ENCODE assay signal across 11 cellular contexts in the genomic region with DNA sequence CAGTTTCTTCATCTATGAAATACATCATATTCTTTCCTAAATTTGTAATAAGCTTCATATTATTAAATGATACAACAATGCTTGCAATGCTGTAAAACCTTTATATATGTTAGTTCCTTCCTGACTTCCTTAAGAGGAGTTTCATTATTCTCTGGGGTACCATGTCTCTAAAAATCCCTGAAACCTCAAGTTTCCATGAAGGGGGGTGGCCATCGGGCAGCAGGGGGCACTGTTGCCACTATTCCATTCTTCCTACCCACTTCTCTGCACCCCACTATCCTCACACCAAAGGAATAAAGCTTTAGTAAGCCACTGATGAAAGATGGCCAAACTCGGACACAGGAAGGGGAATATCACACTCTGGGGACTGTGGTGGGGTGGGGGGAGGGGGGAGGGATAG. TPM values are rescaled to one million over a fixed set of nuclear protein-coding genes. Genes with fewer than 3 reads are reported as not detected.
A peak's percentile ranks its signal among the peaks of the same experiment; 100 is the strongest.
DNase-seq lines count a peak whose midpoint lies in the region; ATAC-seq, FAIRE-seq and TF ChIP-seq lines count a peak whose summit lies in the region.
"Had no signal": no experiment of that assay in that cellular context is flagged by ENCODE, and none has a peak within 500 bp of the region (broad histone marks: within the 10 kb centered on the region; RNA-seq: fewer than 3 reads in every experiment).

No MANE protein-coding gene starts in this region.

- no peak overlapping the region for H3K4me3 Mint-ChIP-seq in neural progenitor cell
- H3K4me3 Mint-ChIP-seq: IgD-negative memory B cell had no signal

- H2AFZ ChIP-seq in KMS-11 (ENCODE audit: low read depth) (no peak overlapping the region), K562 (ENCODE audit: low read depth, low read length) (no peak overlapping the region), neural progenitor cell (replicated peaks) (no peak overlapping the region)

- H3F3A ChIP-seq in neural progenitor cell (ENCODE audit: low read depth), result peaks cover 13% of the 10 kb centered on the region

- peak in 1 of 2 experiments; percentile 35; a peak in 1 of 4 replicates for TF ChIP-seq RAD21 in K562 (CRISPR knock-in tag; conservative IDR thresholded peaks at IDR 0.05 in 1 of 2, IDR thresholded peaks at IDR 0.05 in 1 of 2)

- POLR2A ChIA-PET in K562 (lab: Yijun Ruan, JAX), result no interaction called here

- H3K9me3 Mint-ChIP-seq in neural progenitor cell, result no peaks in the 10 kb centered on the region
- H3K9me3 Mint-ChIP-seq: IgD-negative memory B cell had no signal

- H3K9ac ChIP-seq in KMS-11 (no peak overlapping the region), K562 (ENCODE audit: insufficient read depth in 1 of 2, low read depth in 2 of 2, low read length in 2 of 2) (no peak overlapping the region), neural progenitor cell (no peak overlapping the region)

- TF ChIP-seq EP300 in K562 (IDR thresholded peaks at IDR 0.05; ENCODE audit: low read length), result no peak

- WGBS in K562 (ENCODE audit: insufficient coverage, low coverage, missing lambda C conversion rate), result 0% methylated on average over 2 of the region's 2 CpGs
- 25 to 58% methylated on average over 2 of the region's 2 CpGs for WGBS in lower leg skin, 2 donors

- DNase-seq in activated CD4-positive, alpha-beta T cell treated with anti-CD3 and anti-CD28 coated beads for 48 hours, result peak; percentile 26
- no peak for DNase-seq in activated CD4-positive, alpha-beta T cell treated with anti-CD3 and anti-CD28 coated beads, Interleukin-2, amount 50 U/mL, for 1 hour
- peak; percentile 37 to 59 (median 58) for DNase-seq in K562 (ENCODE audit: extremely low read depth in 1 of 4, low spot score in 3 of 4)
- peak; percentile 29 for DNase-seq in neural progenitor cell (ENCODE audit: low spot score)
- no peak for DNase-seq in hippocampal formation (lab: John Stamatoyannopoulos, UW)
- DNase-seq in lower leg skin (ENCODE audit: low spot score in 2 of 2), result no peak
- no peak for DNase-seq in NCI-H1105 treated with DMSO at 0.1 percent for 48 hours (lab: John Stamatoyannopoulos, UW)
- DNase-seq: activated CD4-positive, alpha-beta T cell treated with anti-CD3 and anti-CD28 coated beads, Interleukin-2, amount 50 U/mL, for 4 hours had no signal

- no peaks in the 10 kb centered on the region for H3K79me2 ChIP-seq in KMS-11 (ENCODE audit: insufficient read depth, low read depth)
- no peaks in the 10 kb centered on the region for H3K79me2 ChIP-seq in K562 (ENCODE audit: control insufficient read depth, insufficient read depth, low read length)
- H3K79me2 ChIP-seq in neural progenitor cell (ENCODE audit: low read depth), result no peaks in the 10 kb centered on the region

- ATAC-seq in K562, result peak; percentile 80

- no TSS peak for BruUV-seq in K562 (replicated peaks; lab: Mats Ljungman, UMichigan)

- H3K4me1 ChIP-seq in KMS-11 (ENCODE audit: low read depth, poor library complexity, severe bottlenecking) (no peaks in the 10 kb centered on the region), K562 (replicated peaks in 1 of 2; ENCODE audit: control insufficient read depth in 2 of 2, insufficient read depth in 2 of 2, low read length in 2 of 2) (peaks cover 0 to 5% of the 10 kb centered on the region in 2 experiments; a peak in 2 of 5 replicates), neural progenitor cell (peaks cover 26% of the 10 kb centered on the region)

- TF ChIP-seq POLR2A in K562 (conservative IDR thresholded peaks at IDR 0.05) (no peak), lower leg skin (IDR thresholded peaks at IDR 0.05) (no peak)

- peaks cover 23% of the 10 kb centered on the region for H3K4me1 Mint-ChIP-seq in neural progenitor cell
- H3K4me1 Mint-ChIP-seq: IgD-negative memory B cell had no signal

- FAIRE-seq in K562 (lab: Jason Lieb, UNC), result no peak

- H3K27ac ChIP-seq in KMS-11, result no peak overlapping the region
- no peak overlapping the region for H3K27ac ChIP-seq in K562 (ENCODE audit: extremely low read depth, low read depth, low read length)
- no peak overlapping the region for H3K27ac ChIP-seq in neural progenitor cell

- intact Hi-C loops in K562 (cut with micrococcal nuclease), result no loop called here
- intact Hi-C loops in lower leg skin (cut with DNase I; ENCODE audit: low total_unique reads), result no loop called here

- no peaks in the 10 kb centered on the region for H4K20me1 ChIP-seq in KMS-11 (ENCODE audit: insufficient read depth)
- H4K20me1 ChIP-seq in K562 (replicated peaks; ENCODE audit: control insufficient read depth, insufficient read depth, low read length), result no peaks in the 10 kb centered on the region
- H4K20me1 ChIP-seq in neural progenitor cell (ENCODE audit: low read depth), result no peaks in the 10 kb centered on the region

- H3K27me3 Mint-ChIP-seq in neural progenitor cell (ENCODE audit: insufficient read depth, low read depth), result no peaks in the 10 kb centered on the region

- H3K9me1 ChIP-seq in K562 (ENCODE audit: control insufficient read depth, insufficient read depth, low read length), result no peaks in the 10 kb centered on the region

- CTCF ChIA-PET in K562 (lab: Yijun Ruan, JAX; ENCODE audit: low intra/inter-chr PET ratio), result no interaction called here

- no peak overlapping the region for H3K27ac Mint-ChIP-seq in neural progenitor cell
- H3K27ac Mint-ChIP-seq: IgD-negative memory B cell had no signal

- H3K4me2 ChIP-seq in KMS-11 (no peak overlapping the region), K562 (ENCODE audit: insufficient read depth, low read length) (no peak overlapping the region), neural progenitor cell (peak overlapping the region; percentile 5)

- H3K9me3 ChIP-seq in K562 (replicated peaks; ENCODE audit: control insufficient read depth, insufficient read depth, low read depth, low read length), result no peaks in the 10 kb centered on the region
- H3K9me3 ChIP-seq in neural progenitor cell (ENCODE audit: low read depth), result no peaks in the 10 kb centered on the region

- H3K36me3 Mint-ChIP-seq in neural progenitor cell, result no peaks in the 10 kb centered on the region
- H3K36me3 Mint-ChIP-seq: IgD-negative memory B cell had no signal

- H3K36me3 ChIP-seq in KMS-11 (ENCODE audit: insufficient read depth) (no peaks in the 10 kb centered on the region), K562 (ENCODE audit: control insufficient read depth, insufficient read depth, low read length) (no peaks in the 10 kb centered on the region), neural progenitor cell (no peaks in the 10 kb centered on the region)

- H3K27me3 ChIP-seq in KMS-11 (ENCODE audit: insufficient read depth, low read depth) (no peaks in the 10 kb centered on the region), K562 (ENCODE audit: control insufficient read depth in 2 of 2, insufficient read depth in 2 of 2, low read length in 2 of 2) (peaks cover 6 to 9% of the 10 kb centered on the region in 2 experiments; a peak in 3 of 5 replicates), neural progenitor cell (no peaks in the 10 kb centered on the region)

- in situ Hi-C loops in K562 (cut with MboI), result no loop called here

- no peak overlapping the region for H3K4me3 ChIP-seq in KMS-11 (IDR thresholded peaks at IDR 0.05; ENCODE audit: insufficient read depth, low read depth, low read length)
- H3K4me3 ChIP-seq in K562, result no peak overlapping the region
- H3K4me3 ChIP-seq in neural progenitor cell, result no peak overlapping the region
- H3K4me3 ChIP-seq in lower leg skin (ENCODE audit: low read depth, poor library complexity, severe bottlenecking), result no peak overlapping the region

- peak; percentile 63 for TF ChIP-seq CTCF in KMS-11 (conservative IDR thresholded peaks at IDR 0.05; ENCODE audit: low read depth, low read length)
- peak; percentile 56 to 66 (median 63) for TF ChIP-seq CTCF in K562 (IDR thresholded peaks at IDR 0.05 in 2 of 3, conservative IDR thresholded peaks at IDR 0.05 in 1 of 3; ENCODE audit: insufficient read depth in 2 of 3, low read depth in 1 of 3, low read length in 3 of 3)
- peak; percentile 63 for TF ChIP-seq CTCF in neural progenitor cell (IDR thresholded peaks at IDR 0.05)
- no peak for TF ChIP-seq CTCF in lower leg skin (IDR thresholded peaks at IDR 0.05)

TF ChIP-seq in K562, 482 proteins besides CTCF, POLR2A, EP300 and RAD21:
- TF ChIP-seq NFYB (IDR thresholded peaks at IDR 0.05; ENCODE audit: extremely low read depth, insufficient read length) (no peak), SRSF1 (IDR thresholded peaks at IDR 0.05; ENCODE audit: low read depth, low read length) (no peak), RBM14 (IDR thresholded peaks at IDR 0.05; ENCODE audit: borderline replicate concordance, insufficient read depth, low read depth, low read length) (no peak)
- TF ChIP-seq, protein P1, sequence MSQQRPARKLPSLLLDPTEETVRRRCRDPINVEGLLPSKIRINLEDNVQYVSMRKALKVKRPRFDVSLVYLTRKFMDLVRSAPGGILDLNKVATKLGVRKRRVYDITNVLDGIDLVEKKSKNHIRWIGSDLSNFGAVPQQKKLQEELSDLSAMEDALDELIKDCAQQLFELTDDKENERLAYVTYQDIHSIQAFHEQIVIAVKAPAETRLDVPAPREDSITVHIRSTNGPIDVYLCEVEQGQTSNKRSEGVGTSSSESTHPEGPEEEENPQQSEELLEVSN (IDR thresholded peaks at IDR 0.05; ENCODE audit: borderline replicate concordance in 1 of 2, extremely low read depth in 1 of 2, insufficient read depth in 1 of 2, insufficient read length in 1 of 2, low read depth in 1 of 2, low read length in 1 of 2, poor library complexity in 1 of 2, severe bottlenecking in 1 of 2), result no peak
TF ChIP-seq in K562: peak in this region for 0.

RNA-seq across cellular contexts. Expression of a gene that starts 9.0 kb away (rescaled TPM):
- total RNA-seq in K562 (2011; cell fraction: chromatin; rRNA removed; ENCODE audit: low replicate concordance), result not detected in 2 replicates
- not detected in 2 replicates for total RNA-seq in K562 (2011; cell fraction: nucleolus; rRNA removed)
- not detected in 2 replicates for total RNA-seq in K562 (2011; cell fraction: nucleoplasm; rRNA removed)
- total RNA-seq in K562 (2014; rRNA removed) (0.20 and 0.27 TPM in 2 replicates), K562 (2014; rRNA removed; fragmentation: Illumina TruSeq; extraction: Trizol) (0.13 TPM in 1 of 2 replicates, not detected in the other), K562 (2015; rRNA removed; fragmentation: Illumina TruSeq; extraction: Trizol) (0.11 TPM in 1 of 2 replicates, not detected in the other), K562 (2021) (0.11 and 0.35 TPM in 2 replicates), neural progenitor cell (ENCODE audit: low replicate concordance) (not detected in 2 replicates), lower leg skin (not detected)
- polyA plus RNA-seq in K562 (2011; rRNA removed) (not detected in 2 replicates), K562 (2014; fragmentation: Illumina TruSeq; extraction: Trizol) (0.12 and 0.16 TPM in 2 replicates), K562 (2014; fragmentation: Nextera tagmentation; extraction: Ambion mirVana) (under 1 TPM; 0.06 TPM), K562 (2014; rRNA removed) (0.09 and 0.27 TPM in 2 replicates)
- 0.07 TPM in 1 of 2 replicates, not detected in the other for polyA plus RNA-seq in K562 (2011; cell fraction: cytosol; rRNA removed)
- polyA plus RNA-seq in K562 (2011; cell fraction: nucleus; rRNA removed), result not detected in 2 replicates
- 0.10 and 0.28 TPM in 2 replicates for polyA plus RNA-seq in K562 (2012)
- polyA minus RNA-seq in K562 (2011; rRNA and poly(A)+ RNA removed), result not detected in 2 replicates
- polyA minus RNA-seq in K562 (2011; cell fraction: cytosol; rRNA and poly(A)+ RNA removed), result not detected in 2 replicates
- not detected in 2 replicates for polyA minus RNA-seq in K562 (2011; cell fraction: nucleus; rRNA and poly(A)+ RNA removed)
- total RNA-seq: mucosa of gallbladder had no signal
- polyA plus RNA-seq: IgD-negative memory B cell had no signal

Comparison
In these comparisons a context has a peak if more than half of its experiments do, and no peak if none do; other contexts are left out.
1. DNase-seq: peak in activated CD4-positive, alpha-beta T cell treated with anti-CD3 and anti-CD28 coated beads for 48 hours (single experiment), K562 (4 of 4) and neural progenitor cell (single experiment); none in activated CD4-positive, alpha-beta T cell treated with anti-CD3 and anti-CD28 coated beads, Interleukin-2, amount 50 U/mL, for 1 hour (single experiment), hippocampal formation (0 of 2), lower leg skin (0 of 2) and NCI-H1105 treated with DMSO at 0.1 percent for 48 hours (single experiment).
2. CTCF ChIP-seq: peak in KMS-11 (single experiment), K562 (3 of 3) and neural progenitor cell (single experiment); none in lower leg skin (0 of 3).